Comparison of ENCODE assay signal across 25 cellular contexts in genomic region chrX:43493751-43494150, GRCh38.
DNase-seq lines count a peak whose midpoint lies in the region; ATAC-seq and TF ChIP-seq lines count a peak whose summit lies in the region.
"Had no signal": no experiment of that assay in that cellular context is flagged by ENCODE, and none has a peak within 500 bp of the region (broad histone marks: within the 10 kb centered on the region; RNA-seq: fewer than 3 reads in every experiment).

No MANE protein-coding gene starts in this region.

- TF ChIP-seq CTCF in A673 (conservative IDR thresholded peaks at IDR 0.05; ENCODE audit: low read depth, low read length) = no peak
- no peak for TF ChIP-seq CTCF in body of pancreas (IDR thresholded peaks at IDR 0.05)
- no peak for TF ChIP-seq CTCF in ascending aorta (IDR thresholded peaks at IDR 0.05)

- H3K4me1 ChIP-seq in A673 (ENCODE audit: insufficient read depth, low read length, poor library complexity, severe bottlenecking) (no peaks in the 10 kb centered on the region), body of pancreas (no peaks in the 10 kb centered on the region), ascending aorta (no peaks in the 10 kb centered on the region)
- H3K4me1 ChIP-seq: BLaER1 had no signal

- H3K4me3 Mint-ChIP-seq in activated CD4-positive, alpha-beta memory T cell treated with anti-CD3 and anti-CD28 coated beads for 36 hours = no peak overlapping the region
- H3K4me3 Mint-ChIP-seq: CD4-positive, CD25-positive, alpha-beta regulatory T cell had no signal

- H3K27ac Mint-ChIP-seq in activated CD4-positive, alpha-beta memory T cell treated with anti-CD3 and anti-CD28 coated beads for 36 hours = no peak overlapping the region
- H3K27ac Mint-ChIP-seq: CD4-positive, CD25-positive, alpha-beta regulatory T cell had no signal

- no peak for TF ChIP-seq POLR2A in body of pancreas (IDR thresholded peaks at IDR 0.05)

- H3K9me3 ChIP-seq in A673 (ENCODE audit: low read depth, low read length, poor library complexity, severe bottlenecking) (no peaks in the 10 kb centered on the region), body of pancreas (no peaks in the 10 kb centered on the region), ascending aorta (no peaks in the 10 kb centered on the region)
- H3K9me3 ChIP-seq: MG63 had no signal

- CTCF ChIA-PET in A673 (lab: Charles Lee) = no interaction called here
- CTCF ChIA-PET in activated CD4-positive, alpha-beta memory T cell treated with anti-CD3 and anti-CD28 coated beads for 36 hours (lab: Charles Lee) = no interaction called here

- POLR2A ChIA-PET in A673 (lab: Charles Lee; ENCODE audit: low non-redundant PET) = no interaction called here
- POLR2A ChIA-PET in activated CD4-positive, alpha-beta memory T cell treated with anti-CD3 and anti-CD28 coated beads for 36 hours (lab: Charles Lee) = no interaction called here

- no peaks in the 10 kb centered on the region for H3K4me1 Mint-ChIP-seq in activated CD4-positive, alpha-beta memory T cell treated with anti-CD3 and anti-CD28 coated beads for 36 hours (ENCODE audit: low read depth)
- H3K4me1 Mint-ChIP-seq: CD4-positive, CD25-positive, alpha-beta regulatory T cell had no signal

- H3K27me3 Mint-ChIP-seq in activated CD4-positive, alpha-beta memory T cell treated with anti-CD3 and anti-CD28 coated beads for 36 hours = no peaks in the 10 kb centered on the region
- H3K27me3 Mint-ChIP-seq: CD4-positive, CD25-positive, alpha-beta regulatory T cell had no signal

- DNase-seq in DMS 273 (lab: John Stamatoyannopoulos, UW; ENCODE audit: unreplicated experiment) (peak; percentile 41), DMS 273 treated with DMSO at 0.1 percent for 48 hours (lab: John Stamatoyannopoulos, UW) (no peak), A673 (ENCODE audit: low spot score) (peak; percentile 75), NCI-H524 treated with DMSO at 0.1 percent for 48 hours (lab: John Stamatoyannopoulos, UW) (peak; percentile 62), body of pancreas (peak in 3 of 4 donors; percentile 2 to 22 (median 21)), NCI-H1105 treated with DMSO at 0.1 percent for 48 hours (lab: John Stamatoyannopoulos, UW) (no peak), ascending aorta (ENCODE audit: low spot score in 2 of 2) (no peak)
- no peak for DNase-seq in activated CD4-positive, alpha-beta memory T cell treated with anti-CD3 and anti-CD28 coated beads for 36 hours
- DNase-seq: CD4-positive, CD25-positive, alpha-beta regulatory T cell; DMS79; EL; GDM1; GM23248; H7; Kasumi-1; MG63; NCI-H1417; NCI-H1694; NCI-H2029 treated with DMSO at 0.1 percent for 48 hours; NCI-H526 treated with DMSO at 0.1 percent for 48 hours; T-helper 1 cell had no signal

- H3K36me3 ChIP-seq in A673 (ENCODE audit: insufficient read depth, low read length, poor library complexity, severe bottlenecking) (no peaks in the 10 kb centered on the region), body of pancreas (replicated peaks in 1 of 2; ENCODE audit: insufficient read depth in 1 of 2, low read depth in 2 of 2) (no peaks in the 10 kb centered on the region), ascending aorta (no peaks in the 10 kb centered on the region)
- H3K36me3 ChIP-seq: BLaER1, MG63 had no signal

- H3K4me3 ChIP-seq in A673 (ENCODE audit: low read depth, low read length, poor library complexity, severe bottlenecking) = no peak overlapping the region
- no peak overlapping the region for H3K4me3 ChIP-seq in body of pancreas
- H3K4me3 ChIP-seq in ascending aorta = no peak overlapping the region
- H3K4me3 ChIP-seq: BLaER1, GM12878, GM23248, MG63 had no signal

- BruUV-seq in A673 (replicated peaks; lab: Mats Ljungman, UMichigan) = no TSS peak

- H3K36me3 Mint-ChIP-seq in activated CD4-positive, alpha-beta memory T cell treated with anti-CD3 and anti-CD28 coated beads for 36 hours = no peaks in the 10 kb centered on the region
- H3K36me3 Mint-ChIP-seq: CD4-positive, CD25-positive, alpha-beta regulatory T cell had no signal

- intact Hi-C loops in A673 (cut with micrococcal nuclease; ENCODE audit: unreplicated experiment) (no loop called here), body of pancreas (cut with DNase I) (no loop called here), ascending aorta (cut with DNase I) (no loop called here)
- intact Hi-C loops in activated CD4-positive, alpha-beta memory T cell treated with anti-CD3 and anti-CD28 coated beads for 36 hours (cut with micrococcal nuclease) = no loop called here

- H3K9me3 Mint-ChIP-seq in activated CD4-positive, alpha-beta memory T cell treated with anti-CD3 and anti-CD28 coated beads for 36 hours = peaks cover 2% of the 10 kb centered on the region

- no peak for ATAC-seq in body of pancreas
- ATAC-seq: GM12878, HepG2 had no signal

- WGBS in body of pancreas, 2 donors = 26 to 38% methylated on average over 2 to 3 of the region's 3 CpGs

- H3K27me3 ChIP-seq in A673 (replicated peaks; ENCODE audit: insufficient read depth, low read depth, low read length, poor library complexity) (no peaks in the 10 kb centered on the region), body of pancreas (no peaks in the 10 kb centered on the region), ascending aorta (no peaks in the 10 kb centered on the region)
- H3K27me3 ChIP-seq: MG63 had no signal

- H3K27ac ChIP-seq in A673 (ENCODE audit: low read depth, low read length, poor library complexity, severe bottlenecking) (no peak overlapping the region), body of pancreas (no peak overlapping the region), ascending aorta (no peak overlapping the region)
- H3K27ac ChIP-seq: 22Rv1, BLaER1, GM23248 had no signal

Comparison
In these comparisons a context has a peak if more than half of its experiments do, and no peak if none do; other contexts are left out.
1. DNase-seq: peak in DMS 273 (single experiment), A673 (single experiment), NCI-H524 treated with DMSO at 0.1 percent for 48 hours (single experiment) and body of pancreas (3 of 4); none in DMS 273 treated with DMSO at 0.1 percent for 48 hours (single experiment), NCI-H1105 treated with DMSO at 0.1 percent for 48 hours (single experiment), ascending aorta (0 of 2) and activated CD4-positive, alpha-beta memory T cell treated with anti-CD3 and anti-CD28 coated beads for 36 hours (single experiment).